Comparison of ENCODE assay signal across 8 cellular contexts in the genomic region with DNA sequence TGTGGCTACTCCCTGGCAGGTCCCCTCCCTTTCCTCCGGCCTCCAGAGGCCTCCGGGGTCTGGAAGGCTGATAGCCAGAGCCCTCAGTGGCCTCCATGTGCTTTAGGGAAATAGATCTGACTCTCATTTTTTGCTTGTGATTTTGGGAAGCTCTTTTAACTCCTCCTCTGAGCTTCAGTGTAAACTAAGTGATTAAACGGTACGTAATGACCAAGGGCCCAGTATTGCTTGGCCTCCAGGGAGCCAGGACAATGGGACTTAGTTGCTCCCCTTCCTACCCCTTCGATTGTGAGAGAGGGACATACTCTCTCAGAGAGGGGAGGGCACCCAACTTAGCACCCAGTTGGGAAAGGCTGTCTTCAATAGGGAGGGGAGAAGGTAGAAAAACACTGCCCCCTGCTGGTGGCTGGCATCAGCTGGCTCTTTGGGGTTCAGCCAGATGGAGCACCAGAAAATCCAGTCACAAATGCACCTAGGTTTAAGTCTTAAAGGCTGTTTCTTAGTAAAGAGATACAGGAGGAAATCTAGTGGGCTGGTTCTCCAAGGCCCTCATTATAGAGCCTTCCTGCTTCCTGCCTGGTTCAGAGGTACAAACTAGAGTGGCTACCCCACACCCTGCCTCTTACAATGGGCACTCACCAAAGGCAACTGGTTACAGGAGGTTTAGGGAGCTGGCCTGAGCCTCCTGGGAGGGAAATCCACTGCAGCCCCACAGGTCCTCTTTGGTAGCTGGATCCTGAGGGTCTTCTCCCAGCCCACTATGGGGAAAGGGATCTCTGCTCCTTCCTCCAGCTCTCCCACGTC. TPM values are rescaled to one million over a fixed set of nuclear protein-coding genes. Genes with fewer than 3 reads are reported as not detected.
DNase-seq lines count a peak whose midpoint lies in the region; ATAC-seq and TF ChIP-seq lines count a peak whose summit lies in the region.

No MANE protein-coding gene starts in this region.

- peak overlapping the region; percentile 50 for H3K4me3 Mint-ChIP-seq in activated CD4-positive, alpha-beta T cell treated with anti-CD3 and anti-CD28 coated beads, Interleukin-2, amount 10 ng/mL, durations not matched to agents 7 days and 5 days

- TF ChIP-seq CTCF in A673 (conservative IDR thresholded peaks at IDR 0.05; ENCODE audit: low read depth, low read length) (peak; percentile 97), colonic mucosa (IDR thresholded peaks at IDR 0.05) (peak; percentile 91), liver (IDR thresholded peaks at IDR 0.05; ENCODE audit: low read depth, low read length, missing input control) (peak; percentile 94)

- CTCF ChIA-PET in A673 (lab: Charles Lee), result interaction anchor here (0.9 to 1.7 kb wide), 5 partner anchors 39 to 104 kb away, joined by 3 to 25 read pairs (median 6); no protein-coding TSS in a partner anchor
- CTCF ChIA-PET in activated CD4-positive, alpha-beta T cell treated with anti-CD3 and anti-CD28 coated beads, Interleukin-2, amount 10 ng/mL, durations not matched to agents 7 days and 5 days (lab: Charles Lee), result interaction anchor here (0.6 to 18.8 kb wide), 27 partner anchors 8 to 207 kb away, joined by 3 to 412 read pairs (median 5); partner anchors contain the start of genes EIF2D and IKBKE

- H3K9me3 Mint-ChIP-seq in activated CD4-positive, alpha-beta T cell treated with anti-CD3 and anti-CD28 coated beads, Interleukin-2, amount 10 ng/mL, durations not matched to agents 7 days and 5 days, result no peaks in the 10 kb centered on the region

- ATAC-seq in GM19455 (IDR thresholded peaks at IDR 0.05; ENCODE audit: unreplicated experiment), result no peak

- 62% methylated on average over 6 of the region's 6 CpGs for WGBS in liver

- no peak overlapping the region for H3K4me3 ChIP-seq in A673 (ENCODE audit: low read depth, low read length, poor library complexity, severe bottlenecking)
- H3K4me3 ChIP-seq in colonic mucosa, result no peak overlapping the region
- H3K4me3 ChIP-seq in liver (ENCODE audit: low read depth in 1 of 3, low read length in 3 of 3), result no peak overlapping the region

- H3K27me3 ChIP-seq in A673 (replicated peaks; ENCODE audit: insufficient read depth, low read depth, low read length, poor library complexity), result no peaks in the 10 kb centered on the region
- no peaks in the 10 kb centered on the region for H3K27me3 ChIP-seq in colonic mucosa
- H3K27me3 ChIP-seq in liver (ENCODE audit: control insufficient read depth in 4 of 4, insufficient read depth in 4 of 4, low read length in 3 of 4), result no peaks in the 10 kb centered on the region

- POLR2A ChIA-PET in A673 (lab: Charles Lee; ENCODE audit: low non-redundant PET), result no interaction called here
- POLR2A ChIA-PET in activated CD4-positive, alpha-beta T cell treated with anti-CD3 and anti-CD28 coated beads, Interleukin-2, amount 10 ng/mL, durations not matched to agents 7 days and 5 days (lab: Charles Lee), result interaction anchor here (0.6 to 1.0 kb wide), 2 partner anchors 28 to 48 kb away, joined by 3 to 4 read pairs; no protein-coding TSS in a partner anchor

- peak; percentile 97 for TF ChIP-seq RAD21 in liver (IDR thresholded peaks at IDR 0.05)

- H3K9ac ChIP-seq in colonic mucosa (ENCODE audit: low read depth in 2 of 2, low read length in 2 of 2) (no peak overlapping the region), liver (ENCODE audit: low read depth in 1 of 2, low read length in 2 of 2) (no peak overlapping the region)

- H3K9me3 ChIP-seq in A673 (ENCODE audit: low read depth, low read length, poor library complexity, severe bottlenecking) (no peaks in the 10 kb centered on the region), colonic mucosa (no peaks in the 10 kb centered on the region), liver (ENCODE audit: control insufficient read depth in 4 of 4, low read length in 3 of 4) (no peaks in the 10 kb centered on the region)

- peak; percentile 76 for DNase-seq in A673 (ENCODE audit: low spot score)
- peak; percentile 53 for DNase-seq in GM19238 (ENCODE audit: insufficient read length, low spot score)
- peak; percentile 9 for DNase-seq in NCI-H446 treated with DMSO at 0.1 percent for 48 hours (lab: John Stamatoyannopoulos, UW)
- peak; percentile 89 for DNase-seq in activated CD4-positive, alpha-beta T cell treated with anti-CD3 and anti-CD28 coated beads, Interleukin-2, amount 10 ng/mL, durations not matched to agents 7 days and 5 days
- DNase-seq in colonic mucosa, result peak; percentile 86
- DNase-seq in stimulated activated CD4-positive, alpha-beta T cell treated with anti-CD3 and anti-CD28 coated beads, TNF-alpha, amount 100 ng/mL, for 48 hours (ENCODE audit: low read depth in 3 of 3), result peak; percentile 71 to 86 (median 79)

- no TSS peak for BruUV-seq in A673 (replicated peaks; lab: Mats Ljungman, UMichigan)

- intact Hi-C loops in A673 (cut with micrococcal nuclease; ENCODE audit: unreplicated experiment) (loop anchor here (1.0 to 2.0 kb wide), 2 partner anchors 39 to 93 kb away; no protein-coding TSS in a partner anchor), colonic mucosa (cut with DNase I) (loop anchor here (1.0 to 5.0 kb wide), 3 partner anchors 39 to 106 kb away; no protein-coding TSS in a partner anchor)

- no peaks in the 10 kb centered on the region for H3K27me3 Mint-ChIP-seq in activated CD4-positive, alpha-beta T cell treated with anti-CD3 and anti-CD28 coated beads, Interleukin-2, amount 10 ng/mL, durations not matched to agents 7 days and 5 days

- H3K27ac Mint-ChIP-seq in activated CD4-positive, alpha-beta T cell treated with anti-CD3 and anti-CD28 coated beads, Interleukin-2, amount 10 ng/mL, durations not matched to agents 7 days and 5 days, result peak overlapping the region; percentile 91

- H3K36me3 Mint-ChIP-seq in activated CD4-positive, alpha-beta T cell treated with anti-CD3 and anti-CD28 coated beads, Interleukin-2, amount 10 ng/mL, durations not matched to agents 7 days and 5 days (ENCODE audit: low read depth), result peaks cover 85% of the 10 kb centered on the region

- no peaks in the 10 kb centered on the region for H3K36me3 ChIP-seq in A673 (ENCODE audit: insufficient read depth, low read length, poor library complexity, severe bottlenecking)
- no peaks in the 10 kb centered on the region for H3K36me3 ChIP-seq in colonic mucosa
- peaks cover 4 to 49% (median 31%) of the 10 kb centered on the region in 4 donors for H3K36me3 ChIP-seq in liver (ENCODE audit: control insufficient read depth in 4 of 4, insufficient read depth in 3 of 4, low read depth in 1 of 4, low read length in 3 of 4)

- H3K4me1 Mint-ChIP-seq in activated CD4-positive, alpha-beta T cell treated with anti-CD3 and anti-CD28 coated beads, Interleukin-2, amount 10 ng/mL, durations not matched to agents 7 days and 5 days, result peaks cover 93% of the 10 kb centered on the region

- no peaks in the 10 kb centered on the region for H3K4me1 ChIP-seq in A673 (ENCODE audit: insufficient read depth, low read length, poor library complexity, severe bottlenecking)
- H3K4me1 ChIP-seq in colonic mucosa, result peaks cover 4% of the 10 kb centered on the region
- peaks cover 1 to 6% (median 3%) of the 10 kb centered on the region in 4 donors for H3K4me1 ChIP-seq in liver (ENCODE audit: control insufficient read depth in 4 of 4, insufficient read depth in 4 of 4, low read length in 3 of 4)

- H3K27ac ChIP-seq in A673 (ENCODE audit: low read depth, low read length, poor library complexity, severe bottlenecking) (no peak overlapping the region), colonic mucosa (no peak overlapping the region), liver (ENCODE audit: low read depth in 1 of 2, low read length in 2 of 2) (no peak overlapping the region)

TF ChIP-seq in liver, 16 proteins besides CTCF, POLR2A, EP300 and RAD21 (continues in another document):
- TF ChIP-seq RXRA (IDR thresholded peaks at IDR 0.05) (no peak), FOXA2 (IDR thresholded peaks at IDR 0.05) (no peak), YY1 (IDR thresholded peaks at IDR 0.05) (no peak), JUND (IDR thresholded peaks at IDR 0.05) (no peak), HNF4G (IDR thresholded peaks at IDR 0.05) (no peak), TAF1 (conservative IDR thresholded peaks at IDR 0.05) (no peak)
- TF ChIP-seq, protein P1, sequence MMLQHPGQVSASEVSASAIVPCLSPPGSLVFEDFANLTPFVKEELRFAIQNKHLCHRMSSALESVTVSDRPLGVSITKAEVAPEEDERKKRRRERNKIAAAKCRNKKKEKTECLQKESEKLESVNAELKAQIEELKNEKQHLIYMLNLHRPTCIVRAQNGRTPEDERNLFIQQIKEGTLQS (IDR thresholded peaks at IDR 0.05), result no peak

RNA-seq across cellular contexts. Expression of gene EIF2D, which starts 28.6 kb away (rescaled TPM):
- total RNA-seq in A673 (2021) (32.6 and 32.7 TPM in 2 replicates), colonic mucosa (10 to 100 TPM; 39.2 to 45.0 TPM), liver (10 to 100 TPM; 26.1 to 30.0 TPM)
- 10 to 100 TPM; 44.5 to 51.6 TPM for total RNA-seq in activated CD4-positive, alpha-beta T cell treated with anti-CD3 and anti-CD28 coated beads, Interleukin-2, amount 10 ng/mL, durations not matched to agents 7 days and 5 days
- polyA plus RNA-seq in liver, result 10 to 100 TPM; 14.7 to 18.1 TPM

RNA-seq across cellular contexts. Expression of gene DYRK3, which starts 51.7 kb away (rescaled TPM):
- total RNA-seq in A673 (2021) (18.7 and 24.0 TPM in 2 replicates), colonic mucosa (1 to 10 TPM in 1 of 2 donors, under 1 TPM in 1; 0.86 to 1.9 TPM), liver (10 to 100 TPM in 1 of 2 donors, 1 to 10 TPM in 1; 7.8 to 41.8 TPM)
- total RNA-seq in activated CD4-positive, alpha-beta T cell treated with anti-CD3 and anti-CD28 coated beads, Interleukin-2, amount 10 ng/mL, durations not matched to agents 7 days and 5 days, result 1 to 10 TPM; 4.0 to 4.3 TPM
- polyA plus RNA-seq in liver, result 1 to 10 TPM; 1.5 to 2.1 TPM

Comparison
In these comparisons a context has a peak if more than half of its experiments do, and no peak if none do; other contexts are left out.
1. DNase-seq: peak in every context shown above with its lines; median percentile 89 in activated CD4-positive, alpha-beta T cell treated with anti-CD3 and anti-CD28 coated beads, Interleukin-2, amount 10 ng/mL, durations not matched to agents 7 days and 5 days; 86 in colonic mucosa; 79 in stimulated activated CD4-positive, alpha-beta T cell treated with anti-CD3 and anti-CD28 coated beads, TNF-alpha, amount 100 ng/mL, for 48 hours; 76 in A673; 53 in GM19238; 9 in NCI-H446 treated with DMSO at 0.1 percent for 48 hours.